In genomic region chr9:137077758-137078693, GRCh38 we compare ENCODE assay signal across 1 cellular context.
TF ChIP-seq lines count a peak whose summit lies in the region.

No MANE protein-coding gene starts in this region.

TF ChIP-seq in GM12878, 131 proteins besides CTCF, POLR2A, EP300 and RAD21:
- TF ChIP-seq IRF5 (IDR thresholded peaks at IDR 0.05; ENCODE audit: borderline replicate concordance) (no peak), JUND (IDR thresholded peaks at IDR 0.05; ENCODE audit: low read depth, low read length) (no peak), PAX5 (IDR thresholded peaks at IDR 0.05; ENCODE audit: borderline replicate concordance, low read depth, low read length) (0 out of 2 replicates have a peak, but pooled peaks have one; percentile 21), POU2F2 (IDR thresholded peaks at IDR 0.05; ENCODE audit: borderline replicate concordance, low read depth, low read length) (no peak), BHLHE40 (IDR thresholded peaks at IDR 0.05; ENCODE audit: borderline replicate concordance in 1 of 2, low read depth in 2 of 2, low read length in 1 of 2) (no peak), ZBTB40 (IDR thresholded peaks at IDR 0.05; ENCODE audit: borderline replicate concordance) (no peak), GATAD2B (conservative IDR thresholded peaks at IDR 0.05; ENCODE audit: low read depth) (0 out of 2 replicates have a peak, but pooled peaks have one; percentile 48), MXI1 (IDR thresholded peaks at IDR 0.05; ENCODE audit: low read depth, low read length) (no peak; the same call in 1 of the 2 replicates), CHD2 (IDR thresholded peaks at IDR 0.05; ENCODE audit: borderline replicate concordance, low read depth, low read length) (0 out of 2 replicates have a peak, but pooled peaks have one; percentile 30), SP1 (IDR thresholded peaks at IDR 0.05; ENCODE audit: low read depth, low read length) (peak; percentile 26), EED (IDR thresholded peaks at IDR 0.05; ENCODE audit: low read depth) (no peak), LARP7 (IDR thresholded peaks at IDR 0.05) (0 out of 2 replicates have a peak, but pooled peaks have one; percentile 13), MYC (IDR thresholded peaks at IDR 0.05; ENCODE audit: insufficient read depth, insufficient read length, insufficient replicate concordance, low read length, severe bottlenecking) (peak; percentile 2), CREM (IDR thresholded peaks at IDR 0.05; ENCODE audit: low read depth) (no peak), TCF7 (IDR thresholded peaks at IDR 0.05; ENCODE audit: borderline replicate concordance) (no peak), MEF2A (IDR thresholded peaks at IDR 0.05; ENCODE audit: insufficient read depth, low read depth, low read length) (no peak), HSF1 (IDR thresholded peaks at IDR 0.05; ENCODE audit: low read depth, low read length) (no peak), DPF2 (IDR thresholded peaks at IDR 0.05) (peak; percentile 51; the same call in 1 of the 2 replicates), MYB (IDR thresholded peaks at IDR 0.05; ENCODE audit: borderline replicate concordance, low read depth, low read length) (no peak), CHD1 (IDR thresholded peaks at IDR 0.05; ENCODE audit: low read depth, low read length) (no peak), SIN3A (IDR thresholded peaks at IDR 0.05; ENCODE audit: low read depth, low read length) (0 out of 2 replicates have a peak, but pooled peaks have one; percentile 28), WRNIP1 (IDR thresholded peaks at IDR 0.05; ENCODE audit: borderline replicate concordance, low read depth, low read length) (no peak), STAT3 (IDR thresholded peaks at IDR 0.05; ENCODE audit: low read depth, low read length) (no peak), NKRF (conservative IDR thresholded peaks at IDR 0.05) (0 out of 2 replicates have a peak, but pooled peaks have one; percentile 65), NFIC (IDR thresholded peaks at IDR 0.05; ENCODE audit: low read depth, low read length) (no peak), IRF3 (IDR thresholded peaks at IDR 0.05) (no peak), SMC3 (IDR thresholded peaks at IDR 0.05; ENCODE audit: borderline replicate concordance, low read length) (no peak), BACH1 (IDR thresholded peaks at IDR 0.05; ENCODE audit: borderline replicate concordance) (0 out of 2 replicates have a peak, but pooled peaks have one; percentile 25), SMAD1 (IDR thresholded peaks at IDR 0.05; ENCODE audit: low read depth, partially characterized antibody) (no peak), RCOR1 (conservative IDR thresholded peaks at IDR 0.05; ENCODE audit: low read depth, low read length) (no peak), RAD51 (IDR thresholded peaks at IDR 0.05) (no peak), FOXM1 (IDR thresholded peaks at IDR 0.05; ENCODE audit: low read depth, low read length) (no peak), ZNF24 (IDR thresholded peaks at IDR 0.05) (no peak), RUNX3 (IDR thresholded peaks at IDR 0.05; ENCODE audit: low read length) (no peak), SUPT20H (IDR thresholded peaks at IDR 0.05; ENCODE audit: borderline replicate concordance, control insufficient read depth, low read depth, low read length) (no peak), IKZF1 (conservative IDR thresholded peaks at IDR 0.05) (0 out of 2 replicates have a peak, but pooled peaks have one; percentile 14), ASH2L (IDR thresholded peaks at IDR 0.05; ENCODE audit: borderline replicate concordance, low read depth) (no peak), MAX (IDR thresholded peaks at IDR 0.05; ENCODE audit: low read depth, low read length) (no peak), NBN (IDR thresholded peaks at IDR 0.05) (no peak), ZBTB33 (IDR thresholded peaks at IDR 0.05) (no peak), RELA (IDR thresholded peaks at IDR 0.05; ENCODE audit: borderline replicate concordance, partially characterized antibody) (no peak)
